In genomic region chr15:22979069-22979698, GRCh38 we compare ENCODE assay signal across 8 cellular contexts. TPM values are rescaled to one million over a fixed set of nuclear protein-coding genes. Genes with fewer than 3 reads are reported as not detected.
A peak's percentile ranks its signal among the peaks of the same experiment; 100 is the strongest.
DNase-seq lines count a peak whose midpoint lies in the region; ATAC-seq and TF ChIP-seq lines count a peak whose summit lies in the region.

No MANE protein-coding gene starts in this region.

- no peaks in the 10 kb centered on the region for H3K36me3 Mint-ChIP-seq in endodermal cell (ENCODE audit: low read depth)

- no peaks in the 10 kb centered on the region for H3K27me3 ChIP-seq in GM06990 (replicated peaks; ENCODE audit: control insufficient read depth, insufficient read depth, low read length)
- H3K27me3 ChIP-seq in endodermal cell (ENCODE audit: control insufficient read depth, insufficient read depth, low read length, poor library complexity, severe bottlenecking) = peaks cover 6% of the 10 kb centered on the region

- H3K27me3 Mint-ChIP-seq in endodermal cell (ENCODE audit: insufficient read depth) = peaks cover 17% of the 10 kb centered on the region

- WGBS in endodermal cell (ENCODE audit: insufficient coverage in 1 of 2, insufficient read length in 1 of 2), 2 experiments = 0 to 1% methylated on average over 42 to 54 of the region's 54 CpGs

- H3K27ac Mint-ChIP-seq in endodermal cell = peak overlapping the region; percentile 62

- H3K4me3 ChIP-seq in GM06990 (replicated peaks; ENCODE audit: low read depth, low read length) (peak overlapping the region; percentile 88), endodermal cell (ENCODE audit: low read length) (peak overlapping the region; percentile 100)

- peak; percentile 66 for DNase-seq in GM06990 (ENCODE audit: extremely low read depth, insufficient read length)
- peak; percentile 44 for DNase-seq in KG1 (lab: John Stamatoyannopoulos, UW)
- DNase-seq in activated CD4-positive, alpha-beta T cell treated with anti-CD3 and anti-CD28 coated beads for 48 hours = peak; percentile 58
- DNase-seq in endodermal cell = peak; percentile 82
- peak; percentile 19 for DNase-seq in midbrain (lab: John Stamatoyannopoulos, UW)
- DNase-seq in substantia nigra (lab: John Stamatoyannopoulos, UW) = peak in 5 of 49 donors; percentile 25 to 58 (median 29)

- H3K4me1 ChIP-seq in endodermal cell (ENCODE audit: control insufficient read depth, insufficient read depth, low read length) = peaks cover 3% of the 10 kb centered on the region

- peak overlapping the region; percentile 86 for H3K9ac ChIP-seq in endodermal cell (ENCODE audit: extremely low read depth, low read length, poor library complexity, severe bottlenecking)

- ATAC-seq in GM21723 (IDR thresholded peaks at IDR 0.05; ENCODE audit: unreplicated experiment) (peak; percentile 57), HG03469 (IDR thresholded peaks at IDR 0.05; ENCODE audit: unreplicated experiment) (no peak)

- H3K9me3 Mint-ChIP-seq in endodermal cell = no peaks in the 10 kb centered on the region

- H3K4me1 Mint-ChIP-seq in endodermal cell = peaks cover 10% of the 10 kb centered on the region

- peak overlapping the region; percentile 80 for H3K4me3 Mint-ChIP-seq in endodermal cell

- peak; percentile 6 for TF ChIP-seq CTCF in GM06990 (IDR thresholded peaks at IDR 0.05; ENCODE audit: insufficient read depth, low read length, poor library complexity, severe bottlenecking)
- no peak for TF ChIP-seq CTCF in endodermal cell (conservative IDR thresholded peaks at IDR 0.05)

- H3K27ac ChIP-seq in endodermal cell (ENCODE audit: low read depth, low read length) = peak overlapping the region; percentile 24
- peak overlapping the region; percentile 67 for H3K27ac ChIP-seq in substantia nigra (ENCODE audit: low read depth, low read length, poor library complexity, severe bottlenecking)

- no peaks in the 10 kb centered on the region for H3K36me3 ChIP-seq in GM06990 (ENCODE audit: control insufficient read depth, insufficient read depth, low read length)
- no peaks in the 10 kb centered on the region for H3K36me3 ChIP-seq in endodermal cell (ENCODE audit: control insufficient read depth, insufficient read depth, low read length)

- H3K9me3 ChIP-seq in endodermal cell (ENCODE audit: control insufficient read depth, low read length) = no peaks in the 10 kb centered on the region

RNA-seq across cellular contexts. Expression of gene CYFIP1, which starts 1.0 kb away (rescaled TPM):
- total RNA-seq in endodermal cell = 100 to 1,000 TPM; 134 to 139 TPM
- polyA plus RNA-seq in endodermal cell (2013, experiment 1 of 2) = 81.2 TPM
- 81.8 TPM for polyA plus RNA-seq in endodermal cell (2013, experiment 2 of 2)
